Comparison of ENCODE assay signal across 35 cellular contexts in genomic region chr12:69951108-69951507, GRCh38.
"Had no signal": no experiment of that assay in that cellular context is flagged by ENCODE, and none has a peak within 500 bp of the region (broad histone marks: within the 10 kb centered on the region; RNA-seq: fewer than 3 reads in every experiment).

No MANE protein-coding gene starts in this region.

- H3K27me3 ChIP-seq: MG63 had no signal

- H3K36me3 ChIP-seq: MG63 had no signal

- H3K4me3 ChIP-seq: MG63 had no signal

- H3K9me3 ChIP-seq: MG63 had no signal

- DNase-seq: MG63, MM.1S, MV-4-11, NCI-H1048, NCI-H1092, NCI-H1092 treated with DMSO at 0.1 percent for 48 hours, NCI-H1105, NCI-H1105 treated with DMSO at 0.1 percent for 48 hours, NCI-H1417, NCI-H1417 treated with DMSO at 0.1 percent for 48 hours, NCI-H1436, NCI-H1436 treated with DMSO at 0.1 percent for 48 hours, NCI-H146, NCI-H1694, NCI-H1694 treated with DMSO at 0.1 percent for 48 hours, NCI-H187, NCI-H187 treated with DMSO at 0.1 percent for 48 hours, NCI-H1930, NCI-H2029, NCI-H2029 treated with DMSO at 0.1 percent for 48 hours, NCI-H2081, NCI-H2081 treated with DMSO at 0.1 percent for 48 hours, NCI-H2107, NCI-H2171, NCI-H2171 treated with DMSO at 0.1 percent for 48 hours, NCI-H2227 treated with DMSO at 0.1 percent for 48 hours, NCI-H226, NCI-H345, NCI-H446, NCI-H446 treated with DMSO at 0.1 percent for 48 hours, NCI-H510A, NCI-H510A treated with DMSO at 0.1 percent for 48 hours, NCI-H524, NCI-H524 treated with DMSO at 0.1 percent for 48 hours, NCI-H526 had no signal
